Comparison of ENCODE assay signal across 8 cellular contexts in the genomic region with DNA sequence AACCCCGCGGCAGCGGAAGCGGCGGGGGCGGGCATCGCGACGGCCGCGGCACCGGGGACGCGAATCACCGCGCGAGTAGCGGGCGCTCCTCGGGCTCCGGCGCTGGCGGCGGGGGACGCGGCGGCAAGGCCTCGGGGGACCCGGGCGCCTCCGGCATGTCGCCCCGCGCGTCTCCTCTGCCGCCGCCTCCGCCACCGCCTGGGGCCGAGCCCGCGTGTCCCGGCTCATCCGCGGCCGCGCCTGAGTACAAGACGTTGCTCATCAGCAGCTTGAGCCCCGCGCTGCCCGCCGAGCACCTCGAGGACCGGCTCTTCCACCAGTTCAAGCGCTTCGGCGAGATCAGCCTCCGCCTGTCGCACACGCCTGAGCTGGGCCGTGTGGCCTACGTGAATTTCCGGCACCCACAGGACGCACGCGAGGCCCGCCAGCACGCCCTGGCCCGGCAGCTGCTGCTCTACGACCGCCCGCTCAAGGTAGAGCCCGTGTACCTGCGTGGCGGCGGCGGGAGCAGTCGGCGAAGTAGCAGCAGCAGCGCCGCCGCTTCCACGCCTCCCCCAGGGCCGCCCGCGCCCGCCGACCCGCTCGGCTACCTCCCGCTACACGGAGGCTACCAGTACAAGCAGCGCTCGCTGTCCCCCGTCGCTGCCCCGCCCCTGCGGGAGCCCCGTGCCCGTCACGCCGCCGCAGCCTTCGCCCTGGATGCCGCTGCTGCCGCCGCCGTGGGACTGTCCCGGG. TPM values are rescaled to one million over a fixed set of nuclear protein-coding genes. Genes with fewer than 3 reads are reported as not detected.
DNase-seq lines count a peak whose midpoint lies in the region; ATAC-seq and TF ChIP-seq lines count a peak whose summit lies in the region.

No MANE protein-coding gene starts in this region.

- peaks cover 71% of the 10 kb centered on the region for H3K4me1 ChIP-seq in CD8-positive, alpha-beta memory T cell (ENCODE audit: insufficient read depth, low read length)

- CTCF ChIA-PET in CD8-positive, alpha-beta memory T cell (lab: Charles Lee): interaction anchor here (2.6 kb wide), 1 partner anchor 366 kb away, joined by 6 read pairs; no protein-coding TSS in a partner anchor

- POLR2A ChIA-PET in CD8-positive, alpha-beta memory T cell (lab: Charles Lee): interaction anchor here (1.1 to 4.0 kb wide), 2 partner anchors 25 to 108 kb away, joined by 3 to 40 read pairs; a partner anchor contains a TSS

- peaks cover 54 to 81% (median 66%) of the 10 kb centered on the region in 3 donors for H3K4me1 Mint-ChIP-seq in CD8-positive, alpha-beta memory T cell
- H3K4me1 Mint-ChIP-seq in activated T-helper 1 cell treated with anti-CD3 and anti-CD28 coated beads, Interleukin-12 subunit alpha, Interleukin-12 subunit beta, Interleukin-2, Interleukin-4 antibody, amounts not matched to agents 30 ng/mL and 10 ng/mL and 1 ng/mL, durations not matched to agents 14 hours and 24 hours and 36 hours (ENCODE audit: low read depth): peaks cover 66% of the 10 kb centered on the region
- H3K4me1 Mint-ChIP-seq in neural crest cell: peaks cover 60% of the 10 kb centered on the region

- intact Hi-C loops in activated T-helper 1 cell treated with anti-CD3 and anti-CD28 coated beads, Interleukin-12 subunit alpha, Interleukin-12 subunit beta, Interleukin-2, Interleukin-4 antibody, amounts not matched to agents 30 ng/mL and 10 ng/mL and 1 ng/mL, durations not matched to agents 14 hours and 24 hours and 36 hours (cut with micrococcal nuclease): loop anchor here (1.0 to 10.0 kb wide), 7 partner anchors 43 to 1092 kb away; a partner anchor contains a TSS

- no peaks in the 10 kb centered on the region for H3K27me3 Mint-ChIP-seq in CD8-positive, alpha-beta memory T cell
- H3K27me3 Mint-ChIP-seq in activated T-helper 1 cell treated with anti-CD3 and anti-CD28 coated beads, Interleukin-12 subunit alpha, Interleukin-12 subunit beta, Interleukin-2, Interleukin-4 antibody, amounts not matched to agents 30 ng/mL and 10 ng/mL and 1 ng/mL, durations not matched to agents 14 hours and 24 hours and 36 hours (ENCODE audit: insufficient read depth): no peaks in the 10 kb centered on the region
- H3K27me3 Mint-ChIP-seq in neural crest cell (ENCODE audit: low read depth): peaks cover 3% of the 10 kb centered on the region

- no peaks in the 10 kb centered on the region for H3K9me3 ChIP-seq in CD8-positive, alpha-beta memory T cell (ENCODE audit: low read length)
- H3K9me3 ChIP-seq in KOPT-K1 (ENCODE audit: insufficient read depth, low read length, poor library complexity, severe bottlenecking): no peaks in the 10 kb centered on the region

- peak overlapping the region; percentile 88 to 96 (median 92) for H3K27ac Mint-ChIP-seq in CD8-positive, alpha-beta memory T cell
- H3K27ac Mint-ChIP-seq in activated T-helper 1 cell treated with anti-CD3 and anti-CD28 coated beads, Interleukin-12 subunit alpha, Interleukin-12 subunit beta, Interleukin-2, Interleukin-4 antibody, amounts not matched to agents 30 ng/mL and 10 ng/mL and 1 ng/mL, durations not matched to agents 14 hours and 24 hours and 36 hours: peak overlapping the region; percentile 86
- peak overlapping the region; percentile 98 for H3K27ac Mint-ChIP-seq in neural crest cell (ENCODE audit: unreplicated experiment)

- peak overlapping the region; percentile 61 for H3K27ac ChIP-seq in CD8-positive, alpha-beta memory T cell (ENCODE audit: low read depth, low read length)
- peak overlapping the region; percentile 74 for H3K27ac ChIP-seq in KOPT-K1 (ENCODE audit: low read depth, low read length, poor library complexity, severe bottlenecking)

- peaks cover 15 to 72% (median 18%) of the 10 kb centered on the region in 3 donors for H3K36me3 Mint-ChIP-seq in CD8-positive, alpha-beta memory T cell
- peaks cover 43% of the 10 kb centered on the region for H3K36me3 Mint-ChIP-seq in activated T-helper 1 cell treated with anti-CD3 and anti-CD28 coated beads, Interleukin-12 subunit alpha, Interleukin-12 subunit beta, Interleukin-2, Interleukin-4 antibody, amounts not matched to agents 30 ng/mL and 10 ng/mL and 1 ng/mL, durations not matched to agents 14 hours and 24 hours and 36 hours (ENCODE audit: low read depth)
- peaks cover 41% of the 10 kb centered on the region for H3K36me3 Mint-ChIP-seq in neural crest cell (ENCODE audit: low read depth)

- no peaks in the 10 kb centered on the region for H3K9me3 Mint-ChIP-seq in CD8-positive, alpha-beta memory T cell
- H3K9me3 Mint-ChIP-seq in activated T-helper 1 cell treated with anti-CD3 and anti-CD28 coated beads, Interleukin-12 subunit alpha, Interleukin-12 subunit beta, Interleukin-2, Interleukin-4 antibody, amounts not matched to agents 30 ng/mL and 10 ng/mL and 1 ng/mL, durations not matched to agents 14 hours and 24 hours and 36 hours: no peaks in the 10 kb centered on the region
- H3K9me3 Mint-ChIP-seq in neural crest cell: no peaks in the 10 kb centered on the region

- no peak for TF ChIP-seq CTCF in fibroblast of pulmonary artery (IDR thresholded peaks at IDR 0.05; ENCODE audit: low read length, missing control alignments)
- no peak for TF ChIP-seq CTCF in neural crest cell (conservative IDR thresholded peaks at IDR 0.05)

- H3K36me3 ChIP-seq in CD8-positive, alpha-beta memory T cell (ENCODE audit: insufficient read depth, low read length): peaks cover 56% of the 10 kb centered on the region
- H3K36me3 ChIP-seq in KOPT-K1 (ENCODE audit: insufficient read depth, low read length): peaks cover 85% of the 10 kb centered on the region

- peak overlapping the region; percentile 42 for H3K4me3 ChIP-seq in CD8-positive, alpha-beta memory T cell (ENCODE audit: low read length)
- H3K4me3 ChIP-seq in fibroblast of pulmonary artery (replicated peaks; ENCODE audit: low read depth, low read length): peak overlapping the region; percentile 63

- peak; percentile 30 to 73 (median 56) for DNase-seq in CD8-positive, alpha-beta memory T cell
- peak; percentile 33 for DNase-seq in activated T-helper 1 cell treated with anti-CD3 and anti-CD28 coated beads, Interleukin-12 subunit alpha, Interleukin-12 subunit beta, Interleukin-2, Interleukin-4 antibody, amounts not matched to agents 30 ng/mL and 10 ng/mL and 1 ng/mL, durations not matched to agents 14 hours and 24 hours and 36 hours (ENCODE audit: low spot score)
- DNase-seq in fibroblast of pulmonary artery (ENCODE audit: low read depth) (peak; percentile 46), neural crest cell (ENCODE audit: low read depth, low spot score) (no peak), NOMO-1 treated with DMSO at 0.1 percent for 48 hours (lab: John Stamatoyannopoulos, UW; ENCODE audit: unreplicated experiment) (no peak)

- ATAC-seq in GM21526 (IDR thresholded peaks at IDR 0.05; ENCODE audit: low FRiP score, unreplicated experiment): peak; percentile 3
- no peak for ATAC-seq in GM21367 (IDR thresholded peaks at IDR 0.05; ENCODE audit: unreplicated experiment)

- peak overlapping the region; percentile 79 to 91 (median 83) for H3K4me3 Mint-ChIP-seq in CD8-positive, alpha-beta memory T cell
- peak overlapping the region; percentile 85 for H3K4me3 Mint-ChIP-seq in activated T-helper 1 cell treated with anti-CD3 and anti-CD28 coated beads, Interleukin-12 subunit alpha, Interleukin-12 subunit beta, Interleukin-2, Interleukin-4 antibody, amounts not matched to agents 30 ng/mL and 10 ng/mL and 1 ng/mL, durations not matched to agents 14 hours and 24 hours and 36 hours
- peak overlapping the region; percentile 88 for H3K4me3 Mint-ChIP-seq in neural crest cell

- no peaks in the 10 kb centered on the region for H3K27me3 ChIP-seq in CD8-positive, alpha-beta memory T cell (ENCODE audit: insufficient read depth, low read length, poor library complexity, severe bottlenecking)

RNA-seq across cellular contexts. Expression of a gene that starts 0.6 kb away (rescaled TPM):
- 10 to 100 TPM; 47.4 to 47.8 TPM for total RNA-seq in CD8-positive, alpha-beta memory T cell
- polyA plus RNA-seq in CD8-positive, alpha-beta memory T cell: 26.7 TPM
- total RNA-seq in activated T-helper 1 cell treated with anti-CD3 and anti-CD28 coated beads, Interleukin-12 subunit alpha, Interleukin-12 subunit beta, Interleukin-2, Interleukin-4 antibody, amounts not matched to agents 30 ng/mL and 10 ng/mL and 1 ng/mL, durations not matched to agents 14 hours and 24 hours and 36 hours: 38.5 and 39.6 TPM in 2 replicates
- 78.8 and 79.4 TPM in 2 replicates for total RNA-seq in neural crest cell

RNA-seq across cellular contexts. Expression of a gene that starts 6.6 kb away (rescaled TPM):
- total RNA-seq in CD8-positive, alpha-beta memory T cell: 100 to 1,000 TPM; 197 to 204 TPM
- 64.5 TPM for polyA plus RNA-seq in CD8-positive, alpha-beta memory T cell
- 200 and 208 TPM in 2 replicates for total RNA-seq in activated T-helper 1 cell treated with anti-CD3 and anti-CD28 coated beads, Interleukin-12 subunit alpha, Interleukin-12 subunit beta, Interleukin-2, Interleukin-4 antibody, amounts not matched to agents 30 ng/mL and 10 ng/mL and 1 ng/mL, durations not matched to agents 14 hours and 24 hours and 36 hours
- total RNA-seq in neural crest cell: 114 TPM in 2 replicates

Comparison
In these comparisons a context has a peak if more than half of its experiments do, and no peak if none do; other contexts are left out.
1. DNase-seq: peak in CD8-positive, alpha-beta memory T cell (5 of 5), activated T-helper 1 cell treated with anti-CD3 and anti-CD28 coated beads, Interleukin-12 subunit alpha, Interleukin-12 subunit beta, Interleukin-2, Interleukin-4 antibody, amounts not matched to agents 30 ng/mL and 10 ng/mL and 1 ng/mL, durations not matched to agents 14 hours and 24 hours and 36 hours (single experiment) and fibroblast of pulmonary artery (single experiment); none in neural crest cell (single experiment) and NOMO-1 treated with DMSO at 0.1 percent for 48 hours (single experiment).
2. Peak in every context shown above with its lines, with median percentiles within 50 percentile points of each other: H3K27ac Mint-ChIP-seq and H3K4me3 Mint-ChIP-seq.